13 cellular contexts compared by ENCODE assay signal in the genomic region with DNA sequence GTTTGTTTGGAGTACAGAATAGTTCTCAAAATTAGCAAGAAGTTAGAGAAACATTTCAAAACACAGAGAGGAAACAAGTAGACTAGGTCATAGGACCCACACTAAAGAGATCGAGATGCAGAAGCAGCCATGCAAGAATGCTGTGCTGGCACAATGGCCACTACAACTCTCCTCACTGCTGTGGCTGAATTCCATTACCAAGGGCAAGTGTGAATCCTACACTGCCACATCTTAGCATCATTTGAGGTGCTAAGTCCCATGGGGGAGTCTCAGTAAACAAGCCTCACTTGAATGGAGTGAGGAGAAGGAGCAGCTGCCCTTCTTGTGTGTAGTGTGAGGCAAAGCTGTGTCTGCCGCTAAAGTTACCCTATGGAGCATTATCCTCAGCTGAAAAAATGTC.
"Had no signal": no experiment of that assay in that cellular context is flagged by ENCODE, and none has a peak within 500 bp of the region (broad histone marks: within the 10 kb centered on the region; RNA-seq: fewer than 3 reads in every experiment).

No MANE protein-coding gene starts in this region.

- H3K27me3 ChIP-seq: esophagus squamous epithelium, foreskin keratinocyte, heart right ventricle, neutrophil, uterus had no signal

- H3K4me3 ChIP-seq: esophagus squamous epithelium, heart right ventricle, uterus had no signal

- DNase-seq: activated CD4-positive, alpha-beta memory T cell treated with anti-CD3 and anti-CD28 coated beads, Interleukin-2, amount 10 ng/mL, durations not matched to agents 7 days and 5 days; activated CD4-positive, alpha-beta T cell treated with anti-CD3 and anti-CD28 coated beads for 36 hours; activated CD8-positive, alpha-beta memory T cell treated with anti-CD3 and anti-CD28 coated beads, Interleukin-2, amount 50 U/mL, for 4 hours; activated naive CD4-positive, alpha-beta T cell; esophagus squamous epithelium; foreskin keratinocyte; heart right ventricle; islet precursor cell; right cardiac atrium; small intestine; T1000; uterus had no signal

- H3K9me3 ChIP-seq: esophagus squamous epithelium, heart right ventricle, neutrophil, uterus had no signal

- H3K36me3 ChIP-seq: esophagus squamous epithelium, heart right ventricle, neutrophil, uterus had no signal

- H3K4me1 ChIP-seq: esophagus squamous epithelium, foreskin keratinocyte, heart right ventricle, uterus had no signal

- ATAC-seq: activated CD4-positive, alpha-beta T cell treated with anti-CD3 and anti-CD28 coated beads for 36 hours; foreskin keratinocyte; heart right ventricle; right cardiac atrium had no signal
